1 cellular context compared by ENCODE assay signal in genomic region chr12:6230321-6231110, GRCh38.
TF ChIP-seq lines count a peak whose summit lies in the region.

No MANE protein-coding gene starts in this region.

TF ChIP-seq in K562, 482 proteins besides CTCF, POLR2A, EP300 and RAD21 (continued from another document):
- no peak for TF ChIP-seq PKNOX1 (IDR thresholded peaks at IDR 0.05)
- TF ChIP-seq ZNF707 (CRISPR knock-in tag; conservative IDR thresholded peaks at IDR 0.05): no peak
- no peak for TF ChIP-seq CLOCK (CRISPR knock-in tag; IDR thresholded peaks at IDR 0.05; ENCODE audit: borderline replicate concordance)
- TF ChIP-seq ZZZ3 (IDR thresholded peaks at IDR 0.05): no peak
- peak; percentile 44; the same call in 1 of the 2 replicates for TF ChIP-seq VEZF1 (CRISPR knock-in tag; IDR thresholded peaks at IDR 0.05)
- TF ChIP-seq ZFP1 (CRISPR knock-in tag; IDR thresholded peaks at IDR 0.05): no peak
- no peak for TF ChIP-seq ZBTB7A (IDR thresholded peaks at IDR 0.05; ENCODE audit: borderline replicate concordance, control insufficient read depth, low read depth, low read length)
- no peak for TF ChIP-seq SMARCB1 (IDR thresholded peaks at IDR 0.05; ENCODE audit: insufficient read length, low read depth)
- TF ChIP-seq ARHGAP35 (IDR thresholded peaks at IDR 0.05; ENCODE audit: partially characterized antibody): no peak
